In genomic region chr7:22992874-22993840, GRCh38 we compare ENCODE assay signal across 12 cellular contexts. TPM values are rescaled to one million over a fixed set of nuclear protein-coding genes. Genes with fewer than 3 reads are reported as not detected.
DNase-seq lines count a peak whose midpoint lies in the region; ATAC-seq lines count a peak whose summit lies in the region.
"Had no signal": no experiment of that assay in that cellular context is flagged by ENCODE, and none has a peak within 500 bp of the region (broad histone marks: within the 10 kb centered on the region; RNA-seq: fewer than 3 reads in every experiment).

No MANE protein-coding gene starts in this region.

- H3K4me1 ChIP-seq in right cardiac atrium (ENCODE audit: control insufficient read depth, insufficient read depth, low read length) = peaks cover 4% of the 10 kb centered on the region
- H3K4me1 ChIP-seq: colonic mucosa had no signal

- H3K9me3 ChIP-seq in right cardiac atrium (ENCODE audit: control insufficient read depth, low read length) = no peaks in the 10 kb centered on the region
- H3K9me3 ChIP-seq: colonic mucosa had no signal

- intact Hi-C loops in right cardiac atrium (cut with DNase I) = no loop called here

- no peak overlapping the region for H3K27ac ChIP-seq in right cardiac atrium (ENCODE audit: low read length)
- H3K27ac ChIP-seq: C4-2B, colonic mucosa had no signal

- no peaks in the 10 kb centered on the region for H3K27me3 ChIP-seq in right cardiac atrium (ENCODE audit: control insufficient read depth, insufficient read depth)
- H3K27me3 ChIP-seq: colonic mucosa had no signal

- ATAC-seq in GM19452 (IDR thresholded peaks at IDR 0.05; ENCODE audit: unreplicated experiment) = peak; percentile 89
- peak; percentile 69 for ATAC-seq in HG03045 (IDR thresholded peaks at IDR 0.05; ENCODE audit: unreplicated experiment)
- no peak for ATAC-seq in right cardiac atrium

- 91% methylated on average over 3 of the region's 3 CpGs for WGBS in right cardiac atrium

- DNase-seq in activated CD4-positive, alpha-beta T cell treated with anti-CD3 and anti-CD28 coated beads, Interleukin-2, amount 50 U/mL, for 48 hours = peak; percentile 22 to 43
- DNase-seq in right cardiac atrium (no peak), EL (no peak), NOMO-1 (lab: John Stamatoyannopoulos, UW; ENCODE audit: unreplicated experiment in 2 of 2) (no peak), middle frontal gyrus (ENCODE audit: extremely low spot score, low spot score) (no peak)
- DNase-seq: activated B cell treated with CpG ODN at 0.5 μM for 24 hours, colonic mucosa, HCEC 1CT had no signal

- H3K4me3 ChIP-seq in GM08714 (ENCODE audit: low read length) (peak overlapping the region; percentile 61; the same call in 1 of the 2 replicates), right cardiac atrium (ENCODE audit: low read length) (no peak overlapping the region)
- H3K4me3 ChIP-seq: colonic mucosa had no signal

RNA-seq across cellular contexts. Expression of gene HYCC1, which starts 20.8 kb away (rescaled TPM):
- total RNA-seq in right cardiac atrium = 10 to 100 TPM; 32.8 to 47.3 (median 36.3) TPM
- polyA plus RNA-seq in right cardiac atrium = 7.7 TPM

Comparison
In these comparisons a context has a peak if more than half of its experiments do, and no peak if none do; other contexts are left out.
1. ATAC-seq: peak in GM19452 (single experiment) and HG03045 (single experiment); none in right cardiac atrium (0 of 2).
2. DNase-seq: peak in activated CD4-positive, alpha-beta T cell treated with anti-CD3 and anti-CD28 coated beads, Interleukin-2, amount 50 U/mL, for 48 hours (2 of 2); none in right cardiac atrium (0 of 3), EL (single experiment), NOMO-1 (0 of 2) and middle frontal gyrus (single experiment).